Comparison of ENCODE assay signal across 1 cellular context in genomic region chr12:50164963-50165362, GRCh38.
TF ChIP-seq lines count a peak whose summit lies in the region.

No MANE protein-coding gene starts in this region.

TF ChIP-seq in WTC11, 78 proteins besides CTCF, POLR2A, EP300 and RAD21 (continued from another document):
- TF ChIP-seq ZNF532 (CRISPR knock-in tag; IDR thresholded peaks at IDR 0.05; ENCODE audit: borderline replicate concordance) (no peak), ZNF396 (CRISPR knock-in tag; IDR thresholded peaks at IDR 0.05; ENCODE audit: borderline replicate concordance) (no peak), NR2C2 (CRISPR knock-in tag; IDR thresholded peaks at IDR 0.05) (no peak), ATF2 (CRISPR knock-in tag; IDR thresholded peaks at IDR 0.05; ENCODE audit: borderline replicate concordance, low read depth) (no peak), ZNF416 (CRISPR knock-in tag; IDR thresholded peaks at IDR 0.05) (no peak), ZNF138 (CRISPR knock-in tag; conservative IDR thresholded peaks at IDR 0.05) (no peak), SOX15 (CRISPR knock-in tag; IDR thresholded peaks at IDR 0.05) (no peak), NFYB (CRISPR knock-in tag; conservative IDR thresholded peaks at IDR 0.05; ENCODE audit: low read depth) (no peak), ZNF281 (CRISPR knock-in tag; IDR thresholded peaks at IDR 0.05) (no peak)
